ENCODE assay signal across 1 cellular context in the genomic region with DNA sequence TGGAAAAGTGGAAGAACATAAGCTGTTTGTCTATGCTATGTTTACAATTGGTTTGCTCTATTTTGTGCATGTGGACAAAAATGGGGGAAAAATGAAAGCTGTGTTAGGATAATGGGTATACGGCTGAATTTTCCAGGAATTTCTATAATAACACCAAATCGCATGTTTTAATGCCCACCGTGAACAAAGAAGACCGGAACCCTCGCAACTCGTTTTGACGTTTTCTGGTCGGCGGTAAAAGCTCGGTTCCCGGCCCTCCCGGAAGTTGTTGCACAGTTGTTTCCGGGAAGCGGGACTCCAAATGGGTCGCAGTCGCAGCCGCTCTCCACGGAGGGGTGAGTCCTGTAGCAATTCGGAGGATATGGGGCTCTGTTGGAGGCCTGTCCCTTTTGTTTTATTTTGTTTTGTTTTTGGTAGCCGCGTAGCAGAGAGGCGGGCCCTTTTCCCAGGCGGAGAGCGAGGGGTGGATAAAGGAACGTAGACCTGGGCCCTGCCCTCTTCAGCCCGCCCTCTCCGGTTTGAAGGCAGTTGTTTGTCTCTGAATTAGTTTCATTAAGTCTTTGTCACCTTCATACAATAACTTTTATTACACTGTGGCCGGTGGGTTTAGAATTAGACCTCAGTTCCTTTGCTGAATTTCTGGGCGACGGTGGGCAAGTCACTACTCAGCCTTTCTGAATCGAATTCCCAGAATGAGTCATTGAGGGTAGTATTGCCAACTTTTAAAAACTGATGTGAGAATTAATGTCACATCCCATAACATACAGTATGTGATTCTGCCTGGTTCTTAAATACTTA.
A peak's percentile ranks its signal among the peaks of the same experiment; 100 is the strongest.
TF ChIP-seq lines count a peak whose summit lies in the region.

Gene SNRNP27 (plus strand): TSS at position 273 of the 798 bp plus-strand sequence. CDS start 29 bp downstream, at position 302.

TF ChIP-seq in WTC11, 78 proteins besides CTCF, POLR2A, EP300 and RAD21 (continued from another document):
- TF ChIP-seq, protein P1, sequence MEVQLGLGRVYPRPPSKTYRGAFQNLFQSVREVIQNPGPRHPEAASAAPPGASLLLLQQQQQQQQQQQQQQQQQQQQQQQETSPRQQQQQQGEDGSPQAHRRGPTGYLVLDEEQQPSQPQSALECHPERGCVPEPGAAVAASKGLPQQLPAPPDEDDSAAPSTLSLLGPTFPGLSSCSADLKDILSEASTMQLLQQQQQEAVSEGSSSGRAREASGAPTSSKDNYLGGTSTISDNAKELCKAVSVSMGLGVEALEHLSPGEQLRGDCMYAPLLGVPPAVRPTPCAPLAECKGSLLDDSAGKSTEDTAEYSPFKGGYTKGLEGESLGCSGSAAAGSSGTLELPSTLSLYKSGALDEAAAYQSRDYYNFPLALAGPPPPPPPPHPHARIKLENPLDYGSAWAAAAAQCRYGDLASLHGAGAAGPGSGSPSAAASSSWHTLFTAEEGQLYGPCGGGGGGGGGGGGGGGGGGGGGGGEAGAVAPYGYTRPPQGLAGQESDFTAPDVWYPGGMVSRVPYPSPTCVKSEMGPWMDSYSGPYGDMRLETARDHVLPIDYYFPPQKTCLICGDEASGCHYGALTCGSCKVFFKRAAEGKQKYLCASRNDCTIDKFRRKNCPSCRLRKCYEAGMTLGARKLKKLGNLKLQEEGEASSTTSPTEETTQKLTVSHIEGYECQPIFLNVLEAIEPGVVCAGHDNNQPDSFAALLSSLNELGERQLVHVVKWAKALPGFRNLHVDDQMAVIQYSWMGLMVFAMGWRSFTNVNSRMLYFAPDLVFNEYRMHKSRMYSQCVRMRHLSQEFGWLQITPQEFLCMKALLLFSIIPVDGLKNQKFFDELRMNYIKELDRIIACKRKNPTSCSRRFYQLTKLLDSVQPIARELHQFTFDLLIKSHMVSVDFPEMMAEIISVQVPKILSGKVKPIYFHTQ (CRISPR knock-in tag; IDR thresholded peaks at IDR 0.05): no peak
- no peak for TF ChIP-seq NFATC4 (CRISPR knock-in tag; IDR thresholded peaks at IDR 0.05)
- TF ChIP-seq FOXK1 (CRISPR knock-in tag; IDR thresholded peaks at IDR 0.05): peak; percentile 70; the same call in 1 of the 2 replicates
- TF ChIP-seq ZNF423 (CRISPR knock-in tag; IDR thresholded peaks at IDR 0.05): no peak
- no peak for TF ChIP-seq ZNF396 (CRISPR knock-in tag; IDR thresholded peaks at IDR 0.05; ENCODE audit: borderline replicate concordance)
- no peak for TF ChIP-seq ATF6 (CRISPR knock-in tag; IDR thresholded peaks at IDR 0.05)
- no peak for TF ChIP-seq ZNF532 (CRISPR knock-in tag; IDR thresholded peaks at IDR 0.05; ENCODE audit: borderline replicate concordance)
- TF ChIP-seq, protein P2, sequence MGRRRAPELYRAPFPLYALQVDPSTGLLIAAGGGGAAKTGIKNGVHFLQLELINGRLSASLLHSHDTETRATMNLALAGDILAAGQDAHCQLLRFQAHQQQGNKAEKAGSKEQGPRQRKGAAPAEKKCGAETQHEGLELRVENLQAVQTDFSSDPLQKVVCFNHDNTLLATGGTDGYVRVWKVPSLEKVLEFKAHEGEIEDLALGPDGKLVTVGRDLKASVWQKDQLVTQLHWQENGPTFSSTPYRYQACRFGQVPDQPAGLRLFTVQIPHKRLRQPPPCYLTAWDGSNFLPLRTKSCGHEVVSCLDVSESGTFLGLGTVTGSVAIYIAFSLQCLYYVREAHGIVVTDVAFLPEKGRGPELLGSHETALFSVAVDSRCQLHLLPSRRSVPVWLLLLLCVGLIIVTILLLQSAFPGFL (CRISPR knock-in tag; IDR thresholded peaks at IDR 0.05; ENCODE audit: borderline replicate concordance): no peak
- peak; percentile 71; the same call in 1 of the 2 replicates for TF ChIP-seq CREM (CRISPR knock-in tag; IDR thresholded peaks at IDR 0.05)
- no peak for TF ChIP-seq GTF2I (CRISPR knock-in tag; conservative IDR thresholded peaks at IDR 0.05)
- TF ChIP-seq, protein P3, sequence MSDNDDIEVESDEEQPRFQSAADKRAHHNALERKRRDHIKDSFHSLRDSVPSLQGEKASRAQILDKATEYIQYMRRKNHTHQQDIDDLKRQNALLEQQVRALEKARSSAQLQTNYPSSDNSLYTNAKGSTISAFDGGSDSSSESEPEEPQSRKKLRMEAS (CRISPR knock-in tag; IDR thresholded peaks at IDR 0.05): no peak; the same call in 1 of the 2 replicates
- TF ChIP-seq, protein P4, sequence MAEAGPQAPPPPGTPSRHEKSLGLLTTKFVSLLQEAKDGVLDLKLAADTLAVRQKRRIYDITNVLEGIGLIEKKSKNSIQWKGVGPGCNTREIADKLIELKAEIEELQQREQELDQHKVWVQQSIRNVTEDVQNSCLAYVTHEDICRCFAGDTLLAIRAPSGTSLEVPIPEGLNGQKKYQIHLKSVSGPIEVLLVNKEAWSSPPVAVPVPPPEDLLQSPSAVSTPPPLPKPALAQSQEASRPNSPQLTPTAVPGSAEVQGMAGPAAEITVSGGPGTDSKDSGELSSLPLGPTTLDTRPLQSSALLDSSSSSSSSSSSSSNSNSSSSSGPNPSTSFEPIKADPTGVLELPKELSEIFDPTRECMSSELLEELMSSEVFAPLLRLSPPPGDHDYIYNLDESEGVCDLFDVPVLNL (CRISPR knock-in tag; IDR thresholded peaks at IDR 0.05; ENCODE audit: borderline replicate concordance, low read depth): no peak
- TF ChIP-seq, protein P5, sequence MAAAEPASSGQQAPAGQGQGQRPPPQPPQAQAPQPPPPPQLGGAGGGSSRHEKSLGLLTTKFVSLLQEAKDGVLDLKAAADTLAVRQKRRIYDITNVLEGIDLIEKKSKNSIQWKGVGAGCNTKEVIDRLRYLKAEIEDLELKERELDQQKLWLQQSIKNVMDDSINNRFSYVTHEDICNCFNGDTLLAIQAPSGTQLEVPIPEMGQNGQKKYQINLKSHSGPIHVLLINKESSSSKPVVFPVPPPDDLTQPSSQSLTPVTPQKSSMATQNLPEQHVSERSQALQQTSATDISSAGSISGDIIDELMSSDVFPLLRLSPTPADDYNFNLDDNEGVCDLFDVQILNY (CRISPR knock-in tag; IDR thresholded peaks at IDR 0.05): 0 out of 2 replicates have a peak, but pooled peaks have one; percentile 50
- TF ChIP-seq ETV6 (CRISPR knock-in tag; IDR thresholded peaks at IDR 0.05): peak; percentile 86
